In genomic region chr17:42760652-42761581, GRCh38 we compare ENCODE assay signal across 9 cellular contexts. TPM values are rescaled to one million over a fixed set of nuclear protein-coding genes. Genes with fewer than 3 reads are reported as not detected.
DNase-seq lines count a peak whose midpoint lies in the region; ATAC-seq and TF ChIP-seq lines count a peak whose summit lies in the region.
"Had no signal": no experiment of that assay in that cellular context is flagged by ENCODE, and none has a peak within 500 bp of the region (broad histone marks: within the 10 kb centered on the region; RNA-seq: fewer than 3 reads in every experiment).

RAMP2 (plus strand) TSS chr17:42761227; CDS start chr17:42761262, 35 bp downstream.

- H3K4me3 ChIP-seq in ectodermal cell (ENCODE audit: insufficient read depth, low read depth, low read length) (peak within 1 kb of the TSS; percentile 45), mesendoderm (ENCODE audit: low read length) (peak within 1 kb of the TSS; percentile 37)

- peaks cover 58% of the 10 kb centered on the region for H3K27me3 Mint-ChIP-seq in type B pancreatic cell

- H3K18ac ChIP-seq in mesendoderm (ENCODE audit: low read length): peak within 1 kb of the TSS; percentile 22

- H3K9ac ChIP-seq in mesendoderm (ENCODE audit: low read length): peak within 1 kb of the TSS; percentile 70

- peak within 1 kb of the TSS; percentile 8 for H3K4ac ChIP-seq in mesendoderm (ENCODE audit: low read depth, low read length)

- H3K4me1 Mint-ChIP-seq in type B pancreatic cell (ENCODE audit: unreplicated experiment): peaks cover 12% of the 10 kb centered on the region

- H3K4me3 Mint-ChIP-seq in type B pancreatic cell: peak within 1 kb of the TSS; percentile 77

- H3K79me2 ChIP-seq in mesendoderm (ENCODE audit: control insufficient read depth, insufficient read depth, low read length): no peaks in the 10 kb centered on the region

- H3K27ac ChIP-seq in ectodermal cell (ENCODE audit: insufficient read depth, low read depth, low read length, poor library complexity, severe bottlenecking) (no peak within 1 kb of the TSS), mesendoderm (ENCODE audit: low read depth, low read length) (no peak within 1 kb of the TSS)

- DNase-seq in GM03348 (ENCODE audit: low spot score) (peak; percentile 73), NCI-H2227 treated with DMSO at 0.1 percent for 48 hours (lab: John Stamatoyannopoulos, UW) (peak; percentile 19), mesendoderm (peak; percentile 69), type B pancreatic cell (ENCODE audit: extremely low spot score, unreplicated experiment) (no peak), COLO829 (ENCODE audit: low spot score) (no peak)

- H3K27ac Mint-ChIP-seq in type B pancreatic cell: no peak within 1 kb of the TSS

- H3K27me3 ChIP-seq in ectodermal cell (ENCODE audit: control insufficient read depth, insufficient read depth, low read length, poor library complexity, severe bottlenecking) (peaks cover 51% of the 10 kb centered on the region), mesendoderm (ENCODE audit: insufficient read depth, low read length, poor library complexity) (no peaks in the 10 kb centered on the region)

- H2BK15ac ChIP-seq in mesendoderm (replicated peaks; ENCODE audit: low read depth): no peak within 1 kb of the TSS

- H3K56ac ChIP-seq in mesendoderm (ENCODE audit: low read length): peak within 1 kb of the TSS; percentile 85

- no peak within 1 kb of the TSS for H4K5ac ChIP-seq in mesendoderm (ENCODE audit: low read length)

- H3K23ac ChIP-seq in mesendoderm (ENCODE audit: low read length): no peak within 1 kb of the TSS

- H3K9me3 Mint-ChIP-seq in type B pancreatic cell: no peaks in the 10 kb centered on the region

- peaks cover 6% of the 10 kb centered on the region for H3K4me1 ChIP-seq in ectodermal cell (ENCODE audit: control insufficient read depth, insufficient read depth, low read length)
- peaks cover 2% of the 10 kb centered on the region for H3K4me1 ChIP-seq in mesendoderm (ENCODE audit: control insufficient read depth, low read depth, low read length)

- H3K4me2 ChIP-seq in mesendoderm (ENCODE audit: low read length): peak within 1 kb of the TSS; percentile 75

- H3K36me3 ChIP-seq in ectodermal cell (ENCODE audit: control insufficient read depth, insufficient read depth, low read length) (no peaks in the 10 kb centered on the region), mesendoderm (ENCODE audit: control insufficient read depth, insufficient read depth, low read length) (no peaks in the 10 kb centered on the region)

- H3K9me3 ChIP-seq in ectodermal cell (ENCODE audit: control insufficient read depth, low read length): no peaks in the 10 kb centered on the region

- ATAC-seq in HG02840 (IDR thresholded peaks at IDR 0.05; ENCODE audit: low FRiP score, unreplicated experiment): no peak
- ATAC-seq in GM18520 (IDR thresholded peaks at IDR 0.05; ENCODE audit: unreplicated experiment): no peak

- H3K79me1 ChIP-seq in mesendoderm (ENCODE audit: low read length): no peaks in the 10 kb centered on the region

- TF ChIP-seq CTCF in type B pancreatic cell (conservative IDR thresholded peaks at IDR 0.05): no peak

- H2BK5ac ChIP-seq in mesendoderm (ENCODE audit: low read length): no peak within 1 kb of the TSS

- no peaks in the 10 kb centered on the region for H3K36me3 Mint-ChIP-seq in type B pancreatic cell

- H2AK5ac ChIP-seq in mesendoderm (ENCODE audit: low read length): peak within 1 kb of the TSS; percentile 65

- H2BK120ac ChIP-seq in mesendoderm (ENCODE audit: low read depth, low read length): no peak within 1 kb of the TSS

- 3% methylated on average over 91 to 92 of the region's 92 CpGs for whole genome bisulfite sequencing in ectodermal cell, 2 experiments
- WGBS in mesendoderm (ENCODE audit: extremely low coverage, insufficient coverage, low lambda C conversion rate): no CpG with 5 or more reads among the region's 92 CpGs

- H4K8ac ChIP-seq in mesendoderm (ENCODE audit: low read depth, low read length): no peak within 1 kb of the TSS

RNA-seq across cellular contexts. Expression of gene RAMP2, which starts in this region (rescaled TPM):
- 6.2 TPM for polyA plus RNA-seq in ectodermal cell (2013, experiment 1 of 4)
- 5.1 TPM for polyA plus RNA-seq in ectodermal cell (2013, experiment 2 of 4)
- 10.8 TPM for polyA plus RNA-seq in ectodermal cell (2013, experiment 3 of 4)
- polyA plus RNA-seq in ectodermal cell (2013, experiment 4 of 4): 7.8 TPM
- 12.7 TPM for polyA plus RNA-seq in mesendoderm (2013, experiment 1 of 2)
- 12.9 TPM for polyA plus RNA-seq in mesendoderm (2013, experiment 2 of 2)
- 1.5 and 8.3 TPM in 2 replicates for total RNA-seq in type B pancreatic cell (ENCODE audit: low replicate concordance)
- total RNA-seq: SK-MEL-5 had no signal

Comparison
In these comparisons a context has a peak if more than half of its experiments do, and no peak if none do; other contexts are left out.
1. DNase-seq: peak in GM03348 (single experiment), NCI-H2227 treated with DMSO at 0.1 percent for 48 hours (single experiment) and mesendoderm (single experiment); none in type B pancreatic cell (single experiment) and COLO829 (single experiment).